ENCODE assay signal across 1 cellular context in the genomic region with DNA sequence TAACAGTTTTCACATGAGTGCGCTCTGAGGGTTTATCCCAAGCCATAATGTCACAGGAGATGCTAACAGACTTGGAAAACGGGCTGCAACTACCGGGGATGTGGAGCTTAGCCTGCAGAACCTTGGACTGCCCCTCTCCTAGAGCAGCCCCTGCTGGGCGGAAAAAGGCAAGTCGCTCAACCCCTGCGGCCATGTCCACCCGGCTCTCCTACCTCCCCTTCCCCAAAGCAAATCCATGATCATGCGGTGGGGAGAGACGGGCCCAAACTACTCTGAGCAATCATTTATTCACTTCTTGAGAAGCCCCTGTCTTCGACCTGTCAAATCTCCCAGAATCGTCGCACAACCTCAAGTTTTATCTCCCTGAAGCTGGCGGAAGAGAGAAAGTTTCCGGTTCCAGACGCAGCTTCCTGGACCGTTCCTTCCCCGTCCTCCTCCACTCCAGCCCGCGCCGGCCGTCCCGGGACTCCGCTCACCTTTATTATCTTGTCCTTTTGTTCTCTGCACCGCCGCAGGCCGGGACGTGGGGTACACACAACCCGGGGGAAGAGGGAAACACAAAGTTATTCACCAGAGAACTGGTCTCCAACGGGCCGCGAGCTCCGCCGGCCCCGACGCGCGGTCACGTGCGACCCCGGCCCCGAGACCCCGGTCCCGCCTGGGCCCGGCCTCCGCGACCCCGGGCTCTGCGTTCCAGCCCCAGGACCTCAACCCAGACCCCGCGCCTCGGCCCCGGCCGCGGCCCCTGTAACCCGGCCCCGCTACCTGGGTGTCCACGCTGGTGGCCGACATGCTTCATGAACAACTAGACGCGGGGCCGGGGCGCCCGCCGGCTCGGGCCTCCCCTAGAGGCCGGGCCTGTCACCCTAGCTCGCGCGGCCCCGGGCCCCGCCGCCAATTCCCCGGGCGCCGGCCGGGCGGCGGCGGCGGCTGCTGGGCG.
TF ChIP-seq lines count a peak whose summit lies in the region.

No MANE protein-coding gene starts in this region.

TF ChIP-seq in GM23338, 12 proteins besides CTCF, POLR2A, EP300 and RAD21 (continued from another document):
- TF ChIP-seq, protein P1, sequence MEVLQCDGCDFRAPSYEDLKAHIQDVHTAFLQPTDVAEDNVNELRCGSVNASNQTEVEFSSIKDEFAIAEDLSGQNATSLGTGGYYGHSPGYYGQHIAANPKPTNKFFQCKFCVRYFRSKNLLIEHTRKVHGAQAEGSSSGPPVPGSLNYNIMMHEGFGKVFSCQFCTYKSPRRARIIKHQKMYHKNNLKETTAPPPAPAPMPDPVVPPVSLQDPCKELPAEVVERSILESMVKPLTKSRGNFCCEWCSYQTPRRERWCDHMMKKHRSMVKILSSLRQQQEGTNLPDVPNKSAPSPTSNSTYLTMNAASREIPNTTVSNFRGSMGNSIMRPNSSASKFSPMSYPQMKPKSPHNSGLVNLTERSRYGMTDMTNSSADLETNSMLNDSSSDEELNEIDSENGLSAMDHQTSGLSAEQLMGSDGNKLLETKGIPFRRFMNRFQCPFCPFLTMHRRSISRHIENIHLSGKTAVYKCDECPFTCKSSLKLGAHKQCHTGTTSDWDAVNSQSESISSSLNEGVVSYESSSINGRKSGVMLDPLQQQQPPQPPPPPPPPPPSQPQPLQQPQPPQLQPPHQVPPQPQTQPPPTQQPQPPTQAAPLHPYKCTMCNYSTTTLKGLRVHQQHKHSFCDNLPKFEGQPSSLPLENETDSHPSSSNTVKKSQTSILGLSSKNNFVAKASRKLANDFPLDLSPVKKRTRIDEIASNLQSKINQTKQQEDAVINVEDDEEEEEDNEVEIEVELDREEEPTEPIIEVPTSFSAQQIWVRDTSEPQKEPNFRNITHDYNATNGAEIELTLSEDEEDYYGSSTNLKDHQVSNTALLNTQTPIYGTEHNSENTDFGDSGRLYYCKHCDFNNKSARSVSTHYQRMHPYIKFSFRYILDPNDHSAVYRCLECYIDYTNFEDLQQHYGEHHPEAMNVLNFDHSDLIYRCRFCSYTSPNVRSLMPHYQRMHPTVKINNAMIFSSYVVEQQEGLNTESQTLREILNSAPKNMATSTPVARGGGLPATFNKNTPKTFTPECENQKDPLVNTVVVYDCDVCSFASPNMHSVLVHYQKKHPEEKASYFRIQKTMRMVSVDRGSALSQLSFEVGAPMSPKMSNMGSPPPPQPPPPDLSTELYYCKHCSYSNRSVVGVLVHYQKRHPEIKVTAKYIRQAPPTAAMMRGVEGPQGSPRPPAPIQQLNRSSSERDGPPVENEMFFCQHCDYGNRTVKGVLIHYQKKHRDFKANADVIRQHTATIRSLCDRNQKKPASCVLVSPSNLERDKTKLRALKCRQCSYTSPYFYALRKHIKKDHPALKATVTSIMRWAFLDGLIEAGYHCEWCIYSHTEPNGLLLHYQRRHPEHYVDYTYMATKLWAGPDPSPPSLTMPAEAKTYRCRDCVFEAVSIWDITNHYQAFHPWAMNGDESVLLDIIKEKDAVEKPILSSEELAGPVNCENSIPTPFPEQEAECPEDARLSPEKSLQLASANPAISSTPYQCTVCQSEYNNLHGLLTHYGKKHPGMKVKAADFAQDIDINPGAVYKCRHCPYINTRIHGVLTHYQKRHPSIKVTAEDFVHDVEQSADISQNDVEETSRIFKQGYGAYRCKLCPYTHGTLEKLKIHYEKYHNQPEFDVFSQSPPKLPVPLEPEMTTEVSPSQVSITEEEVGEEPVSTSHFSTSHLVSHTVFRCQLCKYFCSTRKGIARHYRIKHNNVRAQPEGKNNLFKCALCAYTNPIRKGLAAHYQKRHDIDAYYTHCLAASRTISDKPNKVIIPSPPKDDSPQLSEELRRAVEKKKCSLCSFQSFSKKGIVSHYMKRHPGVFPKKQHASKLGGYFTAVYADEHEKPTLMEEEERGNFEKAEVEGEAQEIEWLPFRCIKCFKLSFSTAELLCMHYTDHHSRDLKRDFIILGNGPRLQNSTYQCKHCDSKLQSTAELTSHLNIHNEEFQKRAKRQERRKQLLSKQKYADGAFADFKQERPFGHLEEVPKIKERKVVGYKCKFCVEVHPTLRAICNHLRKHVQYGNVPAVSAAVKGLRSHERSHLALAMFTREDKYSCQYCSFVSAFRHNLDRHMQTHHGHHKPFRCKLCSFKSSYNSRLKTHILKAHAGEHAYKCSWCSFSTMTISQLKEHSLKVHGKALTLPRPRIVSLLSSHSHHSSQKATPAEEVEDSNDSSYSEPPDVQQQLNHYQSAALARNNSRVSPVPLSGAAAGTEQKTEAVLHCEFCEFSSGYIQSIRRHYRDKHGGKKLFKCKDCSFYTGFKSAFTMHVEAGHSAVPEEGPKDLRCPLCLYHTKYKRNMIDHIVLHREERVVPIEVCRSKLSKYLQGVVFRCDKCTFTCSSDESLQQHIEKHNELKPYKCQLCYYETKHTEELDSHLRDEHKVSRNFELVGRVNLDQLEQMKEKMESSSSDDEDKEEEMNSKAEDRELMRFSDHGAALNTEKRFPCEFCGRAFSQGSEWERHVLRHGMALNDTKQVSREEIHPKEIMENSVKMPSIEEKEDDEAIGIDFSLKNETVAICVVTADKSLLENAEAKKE (CRISPR knock-in tag; IDR thresholded peaks at IDR 0.05) = no peak
- TF ChIP-seq, protein P2, sequence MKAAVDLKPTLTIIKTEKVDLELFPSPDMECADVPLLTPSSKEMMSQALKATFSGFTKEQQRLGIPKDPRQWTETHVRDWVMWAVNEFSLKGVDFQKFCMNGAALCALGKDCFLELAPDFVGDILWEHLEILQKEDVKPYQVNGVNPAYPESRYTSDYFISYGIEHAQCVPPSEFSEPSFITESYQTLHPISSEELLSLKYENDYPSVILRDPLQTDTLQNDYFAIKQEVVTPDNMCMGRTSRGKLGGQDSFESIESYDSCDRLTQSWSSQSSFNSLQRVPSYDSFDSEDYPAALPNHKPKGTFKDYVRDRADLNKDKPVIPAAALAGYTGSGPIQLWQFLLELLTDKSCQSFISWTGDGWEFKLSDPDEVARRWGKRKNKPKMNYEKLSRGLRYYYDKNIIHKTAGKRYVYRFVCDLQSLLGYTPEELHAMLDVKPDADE (IDR thresholded peaks at IDR 0.05) = no peak
- TF ChIP-seq CREB1 (CRISPR knock-in tag; IDR thresholded peaks at IDR 0.05; ENCODE audit: low read depth) (no peak), STAT1 (IDR thresholded peaks at IDR 0.05; ENCODE audit: unreplicated experiment) (no peak), EZH2phosphoT487 (IDR thresholded peaks at IDR 0.05; ENCODE audit: unreplicated experiment) (no peak), POLR2AphosphoS5 (IDR thresholded peaks at IDR 0.05; ENCODE audit: low read depth) (no peak), EZH2 (IDR thresholded peaks at IDR 0.05; ENCODE audit: low read depth, unreplicated experiment) (no peak)
- TF ChIP-seq, protein P3, sequence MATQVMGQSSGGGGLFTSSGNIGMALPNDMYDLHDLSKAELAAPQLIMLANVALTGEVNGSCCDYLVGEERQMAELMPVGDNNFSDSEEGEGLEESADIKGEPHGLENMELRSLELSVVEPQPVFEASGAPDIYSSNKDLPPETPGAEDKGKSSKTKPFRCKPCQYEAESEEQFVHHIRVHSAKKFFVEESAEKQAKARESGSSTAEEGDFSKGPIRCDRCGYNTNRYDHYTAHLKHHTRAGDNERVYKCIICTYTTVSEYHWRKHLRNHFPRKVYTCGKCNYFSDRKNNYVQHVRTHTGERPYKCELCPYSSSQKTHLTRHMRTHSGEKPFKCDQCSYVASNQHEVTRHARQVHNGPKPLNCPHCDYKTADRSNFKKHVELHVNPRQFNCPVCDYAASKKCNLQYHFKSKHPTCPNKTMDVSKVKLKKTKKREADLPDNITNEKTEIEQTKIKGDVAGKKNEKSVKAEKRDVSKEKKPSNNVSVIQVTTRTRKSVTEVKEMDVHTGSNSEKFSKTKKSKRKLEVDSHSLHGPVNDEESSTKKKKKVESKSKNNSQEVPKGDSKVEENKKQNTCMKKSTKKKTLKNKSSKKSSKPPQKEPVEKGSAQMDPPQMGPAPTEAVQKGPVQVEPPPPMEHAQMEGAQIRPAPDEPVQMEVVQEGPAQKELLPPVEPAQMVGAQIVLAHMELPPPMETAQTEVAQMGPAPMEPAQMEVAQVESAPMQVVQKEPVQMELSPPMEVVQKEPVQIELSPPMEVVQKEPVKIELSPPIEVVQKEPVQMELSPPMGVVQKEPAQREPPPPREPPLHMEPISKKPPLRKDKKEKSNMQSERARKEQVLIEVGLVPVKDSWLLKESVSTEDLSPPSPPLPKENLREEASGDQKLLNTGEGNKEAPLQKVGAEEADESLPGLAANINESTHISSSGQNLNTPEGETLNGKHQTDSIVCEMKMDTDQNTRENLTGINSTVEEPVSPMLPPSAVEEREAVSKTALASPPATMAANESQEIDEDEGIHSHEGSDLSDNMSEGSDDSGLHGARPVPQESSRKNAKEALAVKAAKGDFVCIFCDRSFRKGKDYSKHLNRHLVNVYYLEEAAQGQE (IDR thresholded peaks at IDR 0.05; ENCODE audit: unreplicated experiment) = no peak
TF ChIP-seq in GM23338: peak in this region for 0.
